11 cellular contexts compared by ENCODE assay signal in the genomic region with DNA sequence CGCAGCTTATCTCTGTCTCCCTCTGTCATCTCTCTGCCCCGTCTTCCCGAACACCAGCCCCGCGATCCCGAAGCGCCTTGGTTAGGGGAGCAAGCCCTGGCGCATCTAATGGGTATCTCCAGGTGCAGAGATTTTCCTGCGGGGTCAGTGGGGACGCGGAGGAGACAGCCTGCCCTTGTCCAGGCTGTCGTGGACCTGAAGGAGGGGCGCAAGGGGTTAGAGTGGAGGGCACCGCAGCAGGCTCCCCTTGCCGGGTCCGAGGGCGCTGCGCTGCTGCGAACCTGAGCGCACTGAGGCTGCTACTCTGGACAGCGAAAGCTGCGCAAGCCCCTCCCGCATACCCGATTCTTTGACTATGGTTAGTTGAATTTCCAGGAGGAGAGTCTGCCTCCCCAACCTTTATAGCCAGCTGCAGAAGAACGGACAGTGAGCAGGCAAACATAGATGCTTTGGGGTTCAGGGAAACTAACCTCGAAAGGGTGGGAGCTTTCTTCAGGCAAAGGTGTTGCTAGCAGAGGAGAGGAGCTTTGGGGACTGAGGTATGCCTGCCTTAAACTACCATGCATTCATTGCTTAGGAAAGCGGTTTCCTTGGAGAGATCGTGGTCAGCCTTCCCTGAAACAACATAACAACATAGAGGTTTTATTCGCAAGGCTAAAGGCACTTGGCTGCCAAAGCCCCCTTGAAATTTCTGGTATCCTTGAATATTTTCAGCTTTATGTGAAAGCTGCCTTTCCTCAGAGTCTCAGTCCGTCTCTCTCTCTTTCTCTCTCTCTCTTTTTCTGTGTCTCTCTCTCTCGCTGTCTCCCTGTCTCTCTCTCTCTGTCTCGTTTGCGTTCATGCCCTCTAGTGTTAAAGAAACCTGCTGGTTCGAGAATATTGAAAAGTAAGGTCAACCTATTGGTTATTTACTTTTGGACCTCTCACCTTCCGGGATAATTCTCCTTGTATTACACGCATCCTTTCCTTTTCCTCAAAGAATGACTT. TPM values are rescaled to one million over a fixed set of nuclear protein-coding genes. Genes with fewer than 3 reads are reported as not detected.
DNase-seq lines count a peak whose midpoint lies in the region; ATAC-seq and TF ChIP-seq lines count a peak whose summit lies in the region.
"Had no signal": no experiment of that assay in that cellular context is flagged by ENCODE, and none has a peak within 500 bp of the region (broad histone marks: within the 10 kb centered on the region; RNA-seq: fewer than 3 reads in every experiment).

No MANE protein-coding gene starts in this region.

- no peaks in the 10 kb centered on the region for H3K9me3 ChIP-seq in tibial artery

- peaks cover 0 to 14% of the 10 kb centered on the region in 2 donors for H3K27me3 ChIP-seq in tibial artery

- POLR2A ChIA-PET in WTC11 (lab: Charles Lee): no interaction called here

- intact Hi-C loops in Right ventricle myocardium inferior (cut with DNase I) (no loop called here), left cardiac atrium (cut with DNase I) (no loop called here), tibial artery (cut with DNase I; ENCODE audit: low total_unique reads) (no loop called here)

- no peak overlapping the region for H3K27ac ChIP-seq in tibial artery
- H3K27ac ChIP-seq: KMS-11 had no signal

- CTCF ChIA-PET in WTC11 (lab: Charles Lee): interaction anchor here (0.9 to 1.1 kb wide), 2 partner anchors 17 to 54 kb away, joined by 3 read pairs; no protein-coding TSS in a partner anchor

- peak; percentile 40 for DNase-seq in Right ventricle myocardium inferior (ENCODE audit: missing footprints)
- DNase-seq in left cardiac atrium: no peak
- DNase-seq in WTC11 (ENCODE audit: low spot score): peak; percentile 53
- peak; percentile 65 for DNase-seq in left kidney (ENCODE audit: low read depth, low spot score)
- no peak for DNase-seq in tibial artery
- DNase-seq in GOT3 (lab: John Stamatoyannopoulos, UW): no peak
- DNase-seq in NCI-H1436 (lab: John Stamatoyannopoulos, UW): no peak
- DNase-seq: stimulated activated CD8-positive, alpha-beta memory T cell treated with anti-CD3 and anti-CD28 coated beads, Interleukin-4, amount 100 ng/mL, for 48 hours had no signal

- peaks cover 26% of the 10 kb centered on the region for H3K4me1 Mint-ChIP-seq in WTC11

- peaks cover 0 to 27% (median 9%) of the 10 kb centered on the region in 4 donors for H3K4me1 ChIP-seq in tibial artery

- H3K36me3 Mint-ChIP-seq in WTC11: no peaks in the 10 kb centered on the region

- H3K4me3 Mint-ChIP-seq in WTC11: peak overlapping the region; percentile 88

- H3K36me3 ChIP-seq in tibial artery: no peaks in the 10 kb centered on the region

- peak overlapping the region; percentile 44 to 50 for H3K4me3 ChIP-seq in tibial artery

- no peak for ATAC-seq in Right ventricle myocardium inferior
- ATAC-seq in left cardiac atrium: no peak
- ATAC-seq in WTC11: peak; percentile 29
- no peak for ATAC-seq in HG03280 (IDR thresholded peaks at IDR 0.05; ENCODE audit: unreplicated experiment)
- ATAC-seq: sciatic nerve had no signal

- H3K27me3 Mint-ChIP-seq in WTC11 (ENCODE audit: low read depth): peaks cover 37% of the 10 kb centered on the region

- no peaks in the 10 kb centered on the region for H3K9me3 Mint-ChIP-seq in WTC11

- H3K27ac Mint-ChIP-seq in WTC11: no peak overlapping the region; the same call in 1 of the 2 replicates

- TF ChIP-seq CTCF in WTC11 (IDR thresholded peaks at IDR 0.05) (no peak), tibial artery (IDR thresholded peaks at IDR 0.05) (no peak)

TF ChIP-seq in WTC11, 78 proteins besides CTCF, POLR2A, EP300 and RAD21:
- no peak for TF ChIP-seq JAZF1 (CRISPR knock-in tag; IDR thresholded peaks at IDR 0.05)
- no peak for TF ChIP-seq E2F1 (CRISPR knock-in tag; IDR thresholded peaks at IDR 0.05)
- TF ChIP-seq, protein P1, sequence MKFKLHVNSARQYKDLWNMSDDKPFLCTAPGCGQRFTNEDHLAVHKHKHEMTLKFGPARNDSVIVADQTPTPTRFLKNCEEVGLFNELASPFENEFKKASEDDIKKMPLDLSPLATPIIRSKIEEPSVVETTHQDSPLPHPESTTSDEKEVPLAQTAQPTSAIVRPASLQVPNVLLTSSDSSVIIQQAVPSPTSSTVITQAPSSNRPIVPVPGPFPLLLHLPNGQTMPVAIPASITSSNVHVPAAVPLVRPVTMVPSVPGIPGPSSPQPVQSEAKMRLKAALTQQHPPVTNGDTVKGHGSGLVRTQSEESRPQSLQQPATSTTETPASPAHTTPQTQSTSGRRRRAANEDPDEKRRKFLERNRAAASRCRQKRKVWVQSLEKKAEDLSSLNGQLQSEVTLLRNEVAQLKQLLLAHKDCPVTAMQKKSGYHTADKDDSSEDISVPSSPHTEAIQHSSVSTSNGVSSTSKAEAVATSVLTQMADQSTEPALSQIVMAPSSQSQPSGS (CRISPR knock-in tag; IDR thresholded peaks at IDR 0.05; ENCODE audit: borderline replicate concordance, low read depth): no peak
- no peak for TF ChIP-seq ZNF263 (CRISPR knock-in tag; IDR thresholded peaks at IDR 0.05; ENCODE audit: low read depth)
- TF ChIP-seq ZNF317 (CRISPR knock-in tag; IDR thresholded peaks at IDR 0.05; ENCODE audit: borderline replicate concordance, low read depth): no peak
- TF ChIP-seq, protein P2, sequence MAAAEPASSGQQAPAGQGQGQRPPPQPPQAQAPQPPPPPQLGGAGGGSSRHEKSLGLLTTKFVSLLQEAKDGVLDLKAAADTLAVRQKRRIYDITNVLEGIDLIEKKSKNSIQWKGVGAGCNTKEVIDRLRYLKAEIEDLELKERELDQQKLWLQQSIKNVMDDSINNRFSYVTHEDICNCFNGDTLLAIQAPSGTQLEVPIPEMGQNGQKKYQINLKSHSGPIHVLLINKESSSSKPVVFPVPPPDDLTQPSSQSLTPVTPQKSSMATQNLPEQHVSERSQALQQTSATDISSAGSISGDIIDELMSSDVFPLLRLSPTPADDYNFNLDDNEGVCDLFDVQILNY (CRISPR knock-in tag; IDR thresholded peaks at IDR 0.05): no peak
- TF ChIP-seq ZNF396 (CRISPR knock-in tag; IDR thresholded peaks at IDR 0.05; ENCODE audit: borderline replicate concordance): no peak

RNA-seq across cellular contexts. Expression of gene GALNT13, which starts 1.6 kb away (rescaled TPM):
- total RNA-seq in Right ventricle myocardium inferior: not detected
- 1 to 10 TPM; 1.9 to 3.2 TPM for total RNA-seq in left cardiac atrium
- 8.5 to 9.9 TPM (median 8.8 TPM) in 3 replicates for total RNA-seq in WTC11 (2021)

Comparison
In these comparisons a context has a peak if more than half of its experiments do, and no peak if none do; other contexts are left out.
1. DNase-seq: peak in Right ventricle myocardium inferior (single experiment), WTC11 (single experiment) and left kidney (single experiment); none in left cardiac atrium (single experiment), tibial artery (0 of 2), GOT3 (single experiment) and NCI-H1436 (single experiment).